ENCODE assay signal across 8 cellular contexts in genomic region chr6:20542927-20543602, GRCh38. TPM values are rescaled to one million over a fixed set of nuclear protein-coding genes. Genes with fewer than 3 reads are reported as not detected.
DNase-seq lines count a peak whose midpoint lies in the region; ATAC-seq and TF ChIP-seq lines count a peak whose summit lies in the region.

No MANE protein-coding gene starts in this region.

- peak; percentile 76 for ATAC-seq in DND-41 (ENCODE audit: insufficient read depth, low read depth)
- ATAC-seq in GM19438 (IDR thresholded peaks at IDR 0.05; ENCODE audit: low read depth, unreplicated experiment) = peak; percentile 99
- ATAC-seq in HG03342 (IDR thresholded peaks at IDR 0.05; ENCODE audit: unreplicated experiment) = peak; percentile 96
- peak; percentile 86 for ATAC-seq in RWPE2 (ENCODE audit: low read depth)
- no peak for ATAC-seq in GM23338

- H3K9me3 Mint-ChIP-seq in GM23338 = no peaks in the 10 kb centered on the region

- H4K20me1 ChIP-seq in DND-41 (ENCODE audit: insufficient read depth, low read length) = no peaks in the 10 kb centered on the region; the same call in 1 of the 2 replicates
- peaks cover 12% of the 10 kb centered on the region for H4K20me1 ChIP-seq in GM23338 (replicated peaks; ENCODE audit: insufficient read depth)

- H3K9me3 ChIP-seq in DND-41 (ENCODE audit: insufficient read depth, low read length, severe bottlenecking) = no peaks in the 10 kb centered on the region
- no peaks in the 10 kb centered on the region for H3K9me3 ChIP-seq in RWPE2 (ENCODE audit: severe bottlenecking)
- no peaks in the 10 kb centered on the region for H3K9me3 ChIP-seq in right atrium auricular region
- H3K9me3 ChIP-seq in testis = no peaks in the 10 kb centered on the region

- peaks cover 64% of the 10 kb centered on the region for H3K79me2 ChIP-seq in DND-41 (ENCODE audit: insufficient read depth, low read length)
- H3K79me2 ChIP-seq in GM23338 (replicated peaks; ENCODE audit: insufficient read depth) = peaks cover 58% of the 10 kb centered on the region

- H3K27ac ChIP-seq in DND-41 (ENCODE audit: low read length) (no peak overlapping the region), RWPE2 (ENCODE audit: poor library complexity, severe bottlenecking) (peak overlapping the region; percentile 66), right atrium auricular region (no peak overlapping the region), testis (no peak overlapping the region), GM23338 (ENCODE audit: low read depth) (no peak overlapping the region)

- H3K27me3 Mint-ChIP-seq in GM23338 (ENCODE audit: insufficient read depth, low read depth, poor library complexity) = peaks cover 2% of the 10 kb centered on the region

- no peak overlapping the region for H2AFZ ChIP-seq in DND-41 (ENCODE audit: low read depth, low read length)
- no peak overlapping the region for H2AFZ ChIP-seq in GM23338

- H3K4me2 ChIP-seq in DND-41 (ENCODE audit: insufficient read depth, low read length) (no peak overlapping the region), GM23338 (no peak overlapping the region)

- H3K4me3 ChIP-seq in DND-41 (ENCODE audit: low read depth in 1 of 2, low read length in 2 of 2) (no peak overlapping the region), RWPE2 (ENCODE audit: severe bottlenecking) (no peak overlapping the region), right atrium auricular region (no peak overlapping the region), testis (no peak overlapping the region), GM23338 (no peak overlapping the region)

- no peaks in the 10 kb centered on the region for H3K4me1 ChIP-seq in DND-41 (ENCODE audit: insufficient read depth, low read length)
- H3K4me1 ChIP-seq in RWPE2 (ENCODE audit: insufficient read depth, poor library complexity, severe bottlenecking) = peaks cover 22% of the 10 kb centered on the region
- H3K4me1 ChIP-seq in right atrium auricular region = peaks cover 0 to 8% of the 10 kb centered on the region in 2 donors
- peaks cover 5% of the 10 kb centered on the region for H3K4me1 ChIP-seq in testis
- no peaks in the 10 kb centered on the region; the same call in 1 of the 2 replicates for H3K4me1 ChIP-seq in GM23338 (ENCODE audit: insufficient read depth)

- 81 to 91% methylated on average over 2 of the region's 2 CpGs for WGBS in testis, 2 donors

- no peak for TF ChIP-seq POLR2A in testis (IDR thresholded peaks at IDR 0.05)

- no peaks in the 10 kb centered on the region for H3K9me2 ChIP-seq in GM23338 (ENCODE audit: insufficient read depth)

- H3K36me3 ChIP-seq in DND-41 (ENCODE audit: insufficient read depth, low read length) (peaks cover 60% of the 10 kb centered on the region), RWPE2 (ENCODE audit: low read depth) (peaks cover 37% of the 10 kb centered on the region), right atrium auricular region (peaks cover 14% of the 10 kb centered on the region), testis (ENCODE audit: low read depth, missing control alignments) (no peaks in the 10 kb centered on the region), GM23338 (ENCODE audit: insufficient read depth) (no peaks in the 10 kb centered on the region; the same call in 1 of the 2 replicates)

- H3F3A ChIP-seq in GM23338 (replicated peaks; ENCODE audit: low read depth) = no peaks in the 10 kb centered on the region

- DNase-seq in DND-41 = no peak
- DNase-seq in RWPE2 (ENCODE audit: low spot score) = no peak
- peak; percentile 93 for DNase-seq in kidney tubule cell (ENCODE audit: low spot score)
- DNase-seq in right atrium auricular region (ENCODE audit: low spot score) = no peak
- no peak for DNase-seq in testis
- no peak for DNase-seq in GM23338 (ENCODE audit: low spot score)

- intact Hi-C loops in testis (cut with DNase I; ENCODE audit: low total_unique reads) = no loop called here

- H3K4me3 Mint-ChIP-seq in GM23338 = no peak overlapping the region

- no peak for TF ChIP-seq CTCF in DND-41 (IDR thresholded peaks at IDR 0.05; ENCODE audit: borderline replicate concordance, extremely low read depth, low read length, poor library complexity, severe bottlenecking)
- no peak for TF ChIP-seq CTCF in RWPE2 (IDR thresholded peaks at IDR 0.05; ENCODE audit: poor library complexity, severe bottlenecking)
- TF ChIP-seq CTCF in right atrium auricular region (IDR thresholded peaks at IDR 0.05) = no peak
- TF ChIP-seq CTCF in testis (IDR thresholded peaks at IDR 0.05) = no peak
- TF ChIP-seq CTCF in GM23338 (conservative IDR thresholded peaks at IDR 0.05; ENCODE audit: low read depth in 2 of 2) = no peak

- no peaks in the 10 kb centered on the region for H3K4me1 Mint-ChIP-seq in GM23338

- H3K36me3 Mint-ChIP-seq in GM23338 (ENCODE audit: low read depth) = peaks cover 31% of the 10 kb centered on the region; the same call in 2 of the 3 replicates

- H3K27me3 ChIP-seq in DND-41 (ENCODE audit: insufficient read depth, low read length, poor library complexity) = no peaks in the 10 kb centered on the region
- no peaks in the 10 kb centered on the region for H3K27me3 ChIP-seq in RWPE2 (ENCODE audit: insufficient read depth, poor library complexity, severe bottlenecking)
- no peaks in the 10 kb centered on the region for H3K27me3 ChIP-seq in right atrium auricular region
- H3K27me3 ChIP-seq in testis = no peaks in the 10 kb centered on the region
- H3K27me3 ChIP-seq in GM23338 (ENCODE audit: insufficient read depth) = no peaks in the 10 kb centered on the region

- no peak overlapping the region for H3K27ac Mint-ChIP-seq in GM23338

- H3K9ac ChIP-seq in DND-41 (ENCODE audit: low read depth, low read length) = no peak overlapping the region

TF ChIP-seq in GM23338, 12 proteins besides CTCF, POLR2A, EP300 and RAD21 (continues in another document):
- TF ChIP-seq ZNF114 (CRISPR knock-in tag; IDR thresholded peaks at IDR 0.05) (no peak), CREB1 (CRISPR knock-in tag; IDR thresholded peaks at IDR 0.05; ENCODE audit: low read depth) (no peak), POLR2AphosphoS5 (IDR thresholded peaks at IDR 0.05; ENCODE audit: low read depth) (no peak), STAT1 (IDR thresholded peaks at IDR 0.05; ENCODE audit: unreplicated experiment) (no peak), REST (IDR thresholded peaks at IDR 0.05; ENCODE audit: unreplicated experiment) (no peak), NANOG (IDR thresholded peaks at IDR 0.05; ENCODE audit: borderline replicate concordance) (no peak), ZNF331 (CRISPR knock-in tag; IDR thresholded peaks at IDR 0.05; ENCODE audit: low read depth) (no peak), EZH2phosphoT487 (IDR thresholded peaks at IDR 0.05; ENCODE audit: unreplicated experiment) (no peak), ETS1 (IDR thresholded peaks at IDR 0.05) (no peak)

RNA-seq across cellular contexts. Expression of gene CDKAL1, which starts 8.8 kb away (rescaled TPM):
- 10 to 100 TPM in 1 of 2 donors, 1 to 10 TPM in 1; 8.8 to 10.5 TPM for total RNA-seq in right atrium auricular region
- 10 to 100 TPM; 16.1 to 18.5 TPM for total RNA-seq in testis
- 11.1 TPM for polyA plus RNA-seq in testis (ENCODE audit: insufficient read depth, low read depth, low replicate concordance)
- total RNA-seq in GM23338 (2014; rRNA removed; shearing (Covaris generic)) = 22.5 and 35.0 TPM in 2 replicates
- 15.9 and 17.8 TPM in 2 replicates for polyA plus RNA-seq in GM23338 (2016; fragmentation: Nextera tagmentation; extraction: Ambion mirVana)
